Comparison of ENCODE assay signal across 10 cellular contexts in genomic region chr9:3337515-3337914, GRCh38.
A peak's percentile ranks its signal among the peaks of the same experiment; 100 is the strongest.
DNase-seq lines count a peak whose midpoint lies in the region; ATAC-seq and TF ChIP-seq lines count a peak whose summit lies in the region.
"Had no signal": no experiment of that assay in that cellular context is flagged by ENCODE, and none has a peak within 500 bp of the region (broad histone marks: within the 10 kb centered on the region; RNA-seq: fewer than 3 reads in every experiment).

No MANE protein-coding gene starts in this region.

- H3K9me3 Mint-ChIP-seq in activated naive CD4-positive, alpha-beta T cell treated with anti-CD3 and anti-CD28 coated beads for 36 hours = peaks cover 2% of the 10 kb centered on the region
- no peaks in the 10 kb centered on the region for H3K9me3 Mint-ChIP-seq in MCF 10A (ENCODE audit: unreplicated experiment)

- no peaks in the 10 kb centered on the region for H3K9me3 ChIP-seq in transverse colon

- H3K27ac ChIP-seq in transverse colon = peak overlapping the region; percentile 2 to 32 (median 10)

- no peaks in the 10 kb centered on the region for H3K27me3 Mint-ChIP-seq in activated naive CD4-positive, alpha-beta T cell treated with anti-CD3 and anti-CD28 coated beads for 36 hours (ENCODE audit: low read depth)
- H3K27me3 Mint-ChIP-seq in MCF 10A (ENCODE audit: insufficient read depth, unreplicated experiment) = no peaks in the 10 kb centered on the region
- H3K27me3 Mint-ChIP-seq: CD4-positive, CD25-positive, alpha-beta regulatory T cell had no signal

- no peak for TF ChIP-seq POLR2A in transverse colon (IDR thresholded peaks at IDR 0.05)

- BruUV-seq in MCF 10A (replicated peaks; lab: Mats Ljungman, UMichigan) = no TSS peak

- H3K36me3 ChIP-seq in transverse colon = no peaks in the 10 kb centered on the region

- H3K4me1 ChIP-seq in transverse colon = peaks cover 0 to 23% (median 3%) of the 10 kb centered on the region in 4 donors

- POLR2A ChIA-PET in MCF 10A (lab: Yijun Ruan, JAX) = no interaction called here

- no peak for TF ChIP-seq EP300 in transverse colon (IDR thresholded peaks at IDR 0.05; ENCODE audit: low read depth)

- intact Hi-C loops in activated naive CD4-positive, alpha-beta T cell treated with anti-CD3 and anti-CD28 coated beads for 36 hours (cut with micrococcal nuclease) = no loop called here
- intact Hi-C loops in MCF 10A (cut with micrococcal nuclease) (no loop called here), transverse colon (cut with DNase I; ENCODE audit: low total_unique reads) (loop anchor here (10.0 kb wide), 1 partner anchor 1797 kb away; no protein-coding TSS in a partner anchor)

- in situ Hi-C loops in transverse colon (cut with MboI; ENCODE audit: low pct_ligation_motif_present in 1 of 4, low pct_unique_long_range_greater_than_20kb in 1 of 4, low sequenced_read_pairs in 3 of 4) = no loop called here

- DNase-seq in activated naive CD4-positive, alpha-beta T cell treated with anti-CD3 and anti-CD28 coated beads for 36 hours = peak; percentile 13
- no peak for DNase-seq in activated naive CD4-positive, alpha-beta T cell treated with anti-CD3 and anti-CD28 coated beads, Interleukin-2, amount 50 U/mL, for 16 hours
- DNase-seq in MCF 10A (ENCODE audit: unreplicated experiment) = peak; percentile 11
- DNase-seq in iPS-NIHi7 (ENCODE audit: extremely low spot score) = peak; percentile 14
- DNase-seq in transverse colon = no peak
- no peak for DNase-seq in amniotic stem cell (lab: John Stamatoyannopoulos, UW)
- no peak for DNase-seq in 8988T
- DNase-seq: NCI-H774 had no signal

- peaks cover 34% of the 10 kb centered on the region for H3K4me1 Mint-ChIP-seq in activated naive CD4-positive, alpha-beta T cell treated with anti-CD3 and anti-CD28 coated beads for 36 hours (ENCODE audit: low read depth)
- no peaks in the 10 kb centered on the region for H3K4me1 Mint-ChIP-seq in MCF 10A (ENCODE audit: insufficient read depth, unreplicated experiment)

- no peak overlapping the region for H3K4me3 ChIP-seq in transverse colon

- H3K4me3 Mint-ChIP-seq in activated naive CD4-positive, alpha-beta T cell treated with anti-CD3 and anti-CD28 coated beads for 36 hours = no peak overlapping the region
- H3K4me3 Mint-ChIP-seq in MCF 10A (ENCODE audit: unreplicated experiment) = no peak overlapping the region
- H3K4me3 Mint-ChIP-seq: CD4-positive, CD25-positive, alpha-beta regulatory T cell had no signal

- H3K36me3 Mint-ChIP-seq in activated naive CD4-positive, alpha-beta T cell treated with anti-CD3 and anti-CD28 coated beads for 36 hours (ENCODE audit: low read depth) = peaks cover 6% of the 10 kb centered on the region
- no peaks in the 10 kb centered on the region for H3K36me3 Mint-ChIP-seq in MCF 10A (ENCODE audit: insufficient read depth, unreplicated experiment)

- CTCF ChIA-PET in activated naive CD4-positive, alpha-beta T cell treated with anti-CD3 and anti-CD28 coated beads for 36 hours (lab: Charles Lee) = interaction anchor here (1.0 kb wide), 1 partner anchor 9 kb away, joined by 5 read pairs; no protein-coding TSS in a partner anchor
- CTCF ChIA-PET in MCF 10A (lab: Yijun Ruan, JAX) = no interaction called here

- peak overlapping the region; percentile 37 for H3K27ac Mint-ChIP-seq in activated naive CD4-positive, alpha-beta T cell treated with anti-CD3 and anti-CD28 coated beads for 36 hours
- H3K27ac Mint-ChIP-seq in MCF 10A (ENCODE audit: low read depth, unreplicated experiment) = no peak overlapping the region

- no peak for TF ChIP-seq CTCF in MCF 10A (IDR thresholded peaks at IDR 0.05; ENCODE audit: unreplicated experiment)
- no peak for TF ChIP-seq CTCF in transverse colon (IDR thresholded peaks at IDR 0.05)

- 44 to 83% methylated on average over 1 of the region's 1 CpG for WGBS in transverse colon (ENCODE audit: low coverage in 1 of 2), 2 donors

- H3K27me3 ChIP-seq in transverse colon = no peaks in the 10 kb centered on the region

- no peak for ATAC-seq in HG03378 (IDR thresholded peaks at IDR 0.05; ENCODE audit: unreplicated experiment)

Comparison
In these comparisons a context has a peak if more than half of its experiments do, and no peak if none do; other contexts are left out.
1. DNase-seq: peak in activated naive CD4-positive, alpha-beta T cell treated with anti-CD3 and anti-CD28 coated beads for 36 hours (single experiment), MCF 10A (single experiment) and iPS-NIHi7 (single experiment); none in activated naive CD4-positive, alpha-beta T cell treated with anti-CD3 and anti-CD28 coated beads, Interleukin-2, amount 50 U/mL, for 16 hours (single experiment), transverse colon (single experiment), amniotic stem cell (single experiment) and 8988T (single experiment).